In the genomic region with DNA sequence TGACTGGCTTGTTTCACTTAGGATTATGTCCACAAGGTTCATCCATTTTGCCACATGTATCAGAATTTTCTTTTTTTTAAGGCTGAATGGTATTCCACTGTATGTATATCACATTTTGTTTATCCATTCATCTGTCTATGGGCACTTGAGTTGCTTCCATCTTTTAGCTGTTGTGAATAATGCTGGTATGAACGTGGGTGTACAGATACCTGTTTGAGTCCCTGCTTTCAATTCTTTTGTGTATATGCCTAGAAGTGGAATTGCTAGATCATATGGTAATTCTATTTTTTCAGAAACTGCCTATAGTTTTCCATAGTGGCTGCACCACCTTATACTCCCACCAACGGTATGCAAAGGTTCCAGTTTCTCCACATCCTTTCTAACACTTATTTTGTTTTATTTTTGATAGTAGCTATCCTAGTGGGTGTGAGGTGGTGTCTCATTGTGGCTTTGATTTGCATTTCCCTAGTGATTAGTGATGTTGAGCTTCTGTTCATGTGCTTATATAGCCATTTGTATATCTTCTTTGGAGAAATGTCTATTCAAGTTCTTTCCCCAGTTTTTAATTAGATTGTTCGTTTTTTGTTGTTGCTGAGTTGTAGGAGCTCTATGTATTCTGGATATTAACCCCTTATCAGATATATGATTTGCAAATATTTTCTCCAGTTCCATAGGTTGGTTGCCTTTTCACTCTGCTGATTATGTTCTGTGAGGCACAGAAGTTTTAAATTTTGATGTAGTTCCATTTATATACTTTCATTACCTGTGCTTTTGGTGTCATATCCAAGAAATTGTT, we compare ENCODE assay signal across 11 cellular contexts. TPM values are rescaled to one million over a fixed set of nuclear protein-coding genes. Genes with fewer than 3 reads are reported as not detected.
DNase-seq lines count a peak whose midpoint lies in the region; ATAC-seq, FAIRE-seq and TF ChIP-seq lines count a peak whose summit lies in the region.
"Had no signal": no experiment of that assay in that cellular context is flagged by ENCODE, and none has a peak within 500 bp of the region (broad histone marks: within the 10 kb centered on the region; RNA-seq: fewer than 3 reads in every experiment).

No MANE protein-coding gene starts in this region.

- H3K4me1 ChIP-seq in pancreas = peaks cover 12 to 20% (median 15%) of the 10 kb centered on the region in 3 donors

- peak overlapping the region; percentile 75 for H3K27ac Mint-ChIP-seq in activated T-cell treated with anti-CD3 and anti-CD28 coated beads, Interleukin-2, amount 50 U/mL, for 72 hours
- H3K27ac Mint-ChIP-seq in activated naive CD8-positive, alpha-beta T cell treated with anti-CD3 and anti-CD28 coated beads, Interleukin-2, amount 50 U/mL, for 24 hours = peak overlapping the region; percentile 92
- peak overlapping the region; percentile 96 for H3K27ac Mint-ChIP-seq in stimulated activated naive CD8-positive, alpha-beta T cell treated with anti-CD3 and anti-CD28 coated beads, Interleukin-15, Interleukin-2, amounts not matched to agents 100 ng/mL and 50 ng/mL, for 24 hours

- peak overlapping the region; percentile 27 to 75 for H3K4me3 Mint-ChIP-seq in activated T-cell treated with anti-CD3 and anti-CD28 coated beads, Interleukin-2, amount 50 U/mL, for 72 hours
- peak overlapping the region; percentile 69 for H3K4me3 Mint-ChIP-seq in activated naive CD8-positive, alpha-beta T cell treated with anti-CD3 and anti-CD28 coated beads, Interleukin-2, amount 50 U/mL, for 24 hours
- H3K4me3 Mint-ChIP-seq in stimulated activated naive CD8-positive, alpha-beta T cell treated with anti-CD3 and anti-CD28 coated beads, Interleukin-15, Interleukin-2, amounts not matched to agents 100 ng/mL and 50 ng/mL, for 24 hours = peak overlapping the region; percentile 68

- no peak for DNase-seq in activated T-cell treated with anti-CD3 and anti-CD28 coated beads, Interleukin-2, amount 50 U/mL, for 72 hours
- no peak for DNase-seq in activated T-cell treated with anti-CD3 and anti-CD28 coated beads, Interleukin-2, amount 50 U/mL, for 48 hours
- DNase-seq in activated naive CD8-positive, alpha-beta T cell treated with anti-CD3 and anti-CD28 coated beads, Interleukin-2, amount 50 U/mL, for 24 hours = no peak
- DNase-seq in pancreas (no peak), globus pallidus (ENCODE audit: low spot score) (no peak), HPDE6-E6E7 (ENCODE audit: extremely low spot score) (no peak)
- DNase-seq: amygdala, NCI-H2107 had no signal

- H3K9me3 Mint-ChIP-seq in activated T-cell treated with anti-CD3 and anti-CD28 coated beads, Interleukin-2, amount 50 U/mL, for 72 hours = peaks cover 0 to 5% of the 10 kb centered on the region in 2 donors
- peaks cover 4% of the 10 kb centered on the region for H3K9me3 Mint-ChIP-seq in activated naive CD8-positive, alpha-beta T cell treated with anti-CD3 and anti-CD28 coated beads, Interleukin-2, amount 50 U/mL, for 24 hours
- peaks cover 4% of the 10 kb centered on the region for H3K9me3 Mint-ChIP-seq in stimulated activated naive CD8-positive, alpha-beta T cell treated with anti-CD3 and anti-CD28 coated beads, Interleukin-15, Interleukin-2, amounts not matched to agents 100 ng/mL and 50 ng/mL, for 24 hours

- H3K27me3 Mint-ChIP-seq in activated T-cell treated with anti-CD3 and anti-CD28 coated beads, Interleukin-2, amount 50 U/mL, for 72 hours (ENCODE audit: low read depth) = no peaks in the 10 kb centered on the region
- H3K27me3 Mint-ChIP-seq in activated naive CD8-positive, alpha-beta T cell treated with anti-CD3 and anti-CD28 coated beads, Interleukin-2, amount 50 U/mL, for 24 hours = no peaks in the 10 kb centered on the region
- H3K27me3 Mint-ChIP-seq in stimulated activated naive CD8-positive, alpha-beta T cell treated with anti-CD3 and anti-CD28 coated beads, Interleukin-15, Interleukin-2, amounts not matched to agents 100 ng/mL and 50 ng/mL, for 24 hours = no peaks in the 10 kb centered on the region

- intact Hi-C loops in pancreas (cut with DNase I) = no loop called here

- peaks cover 76% of the 10 kb centered on the region for H3K4me1 Mint-ChIP-seq in activated T-cell treated with anti-CD3 and anti-CD28 coated beads, Interleukin-2, amount 50 U/mL, for 72 hours (ENCODE audit: low read depth)
- H3K4me1 Mint-ChIP-seq in activated naive CD8-positive, alpha-beta T cell treated with anti-CD3 and anti-CD28 coated beads, Interleukin-2, amount 50 U/mL, for 24 hours = peaks cover 87% of the 10 kb centered on the region
- H3K4me1 Mint-ChIP-seq in stimulated activated naive CD8-positive, alpha-beta T cell treated with anti-CD3 and anti-CD28 coated beads, Interleukin-15, Interleukin-2, amounts not matched to agents 100 ng/mL and 50 ng/mL, for 24 hours (ENCODE audit: low read depth) = peaks cover 92% of the 10 kb centered on the region

- no peak for FAIRE-seq in pancreas (lab: Jason Lieb, UNC)

- peaks cover 3 to 4% of the 10 kb centered on the region in 2 donors for H3K36me3 Mint-ChIP-seq in activated T-cell treated with anti-CD3 and anti-CD28 coated beads, Interleukin-2, amount 50 U/mL, for 72 hours (ENCODE audit: insufficient read depth in 2 of 2)
- H3K36me3 Mint-ChIP-seq in activated naive CD8-positive, alpha-beta T cell treated with anti-CD3 and anti-CD28 coated beads, Interleukin-2, amount 50 U/mL, for 24 hours (ENCODE audit: low read depth) = peaks cover 24% of the 10 kb centered on the region
- peaks cover 16% of the 10 kb centered on the region for H3K36me3 Mint-ChIP-seq in stimulated activated naive CD8-positive, alpha-beta T cell treated with anti-CD3 and anti-CD28 coated beads, Interleukin-15, Interleukin-2, amounts not matched to agents 100 ng/mL and 50 ng/mL, for 24 hours (ENCODE audit: low read depth)

- H3K9me3 ChIP-seq in pancreas = no peaks in the 10 kb centered on the region

- 71 to 81% methylated on average over 3 of the region's 3 CpGs for WGBS in pancreas, 2 donors

- H3K4me3 ChIP-seq in pancreas = no peak overlapping the region
- H3K4me3 ChIP-seq: SK-N-MC had no signal

- no peaks in the 10 kb centered on the region for H3K36me3 ChIP-seq in pancreas

- peak; percentile 43 for ATAC-seq in activated T-cell treated with anti-CD3 and anti-CD28 coated beads, Interleukin-2, amount 50 U/mL, for 72 hours (replicated peaks in 1 of 2)
- peak; percentile 54 for ATAC-seq in HG02798 (IDR thresholded peaks at IDR 0.05; ENCODE audit: poor library complexity, unreplicated experiment)
- peak; percentile 62 for ATAC-seq in activated naive CD8-positive, alpha-beta T cell treated with anti-CD3 and anti-CD28 coated beads, Interleukin-2, amount 50 U/mL, for 24 hours
- no peak for ATAC-seq in pancreas

- H3K27me3 ChIP-seq in pancreas = no peaks in the 10 kb centered on the region

- no peak for TF ChIP-seq CTCF in pancreas (IDR thresholded peaks at IDR 0.05)

- no peak overlapping the region for H3K27ac ChIP-seq in pancreas
- H3K27ac ChIP-seq: SK-N-MC had no signal

RNA-seq across cellular contexts. Expression of a gene that starts 40.7 kb away (rescaled TPM):
- total RNA-seq in activated T-cell treated with anti-CD3 and anti-CD28 coated beads, Interleukin-2, amount 50 U/mL, for 72 hours = 10 to 100 TPM; 38.8 to 41.3 TPM
- total RNA-seq in pancreas = 10 to 100 TPM; 10.1 to 18.2 (median 12.2) TPM
- polyA plus RNA-seq in pancreas = 10 to 100 TPM; 20.0 to 27.1 TPM

Comparison
In these comparisons a context has a peak if more than half of its experiments do, and no peak if none do; other contexts are left out.
1. ATAC-seq: peak in activated T-cell treated with anti-CD3 and anti-CD28 coated beads, Interleukin-2, amount 50 U/mL, for 72 hours (2 of 2), HG02798 (single experiment) and activated naive CD8-positive, alpha-beta T cell treated with anti-CD3 and anti-CD28 coated beads, Interleukin-2, amount 50 U/mL, for 24 hours (single experiment); none in pancreas (0 of 4).
2. Peak in every context shown above with its lines, with median percentiles within 50 percentile points of each other: H3K27ac Mint-ChIP-seq and H3K4me3 Mint-ChIP-seq.